In genomic region chr15:74382004-74382816, GRCh38 we compare ENCODE assay signal across 8 cellular contexts. TPM values are rescaled to one million over a fixed set of nuclear protein-coding genes. Genes with fewer than 3 reads are reported as not detected.
A peak's percentile ranks its signal among the peaks of the same experiment; 100 is the strongest.
DNase-seq lines count a peak whose midpoint lies in the region; ATAC-seq and TF ChIP-seq lines count a peak whose summit lies in the region.

No MANE protein-coding gene starts in this region.

- WGBS in suprapubic skin = 40% methylated on average over 11 of the region's 13 CpGs

- H3K4me2 ChIP-seq in fibroblast of lung (ENCODE audit: extremely low read depth, insufficient read depth, low read length) = no peak overlapping the region

- H3K4me1 Mint-ChIP-seq in nephron progenitor cell = peaks cover 38% of the 10 kb centered on the region

- no peak for ATAC-seq in GM18858 (IDR thresholded peaks at IDR 0.05; ENCODE audit: unreplicated experiment)

- TF ChIP-seq POLR2A in suprapubic skin (IDR thresholded peaks at IDR 0.05) = no peak

- peak; percentile 95 for DNase-seq in GM03348 (ENCODE audit: low spot score)
- peak in 72 of 76 experiments; percentile 14 to 88 (median 75) for DNase-seq in HUDEP-2 (lab: John Stamatoyannopoulos, UW; ENCODE audit: unreplicated experiment in 76 of 76)
- peak; percentile 62 for DNase-seq in activated T-helper 1 cell treated with Interleukin-2 at 50 U/mL for 16 hours (ENCODE audit: low read depth)
- DNase-seq in fibroblast of lung (ENCODE audit: low read depth in 2 of 2) = peak; percentile 69 to 71
- peak; percentile 94 for DNase-seq in nephron progenitor cell
- peak in 1 of 2 donors; percentile 85 for DNase-seq in suprapubic skin (ENCODE audit: low spot score in 2 of 2)

- H3K27me3 Mint-ChIP-seq in nephron progenitor cell (ENCODE audit: low read depth, poor library complexity) = peaks cover 6% of the 10 kb centered on the region

- H4K20me1 ChIP-seq in fibroblast of lung (ENCODE audit: control insufficient read depth, extremely low read depth, insufficient read depth, low read length) = no peaks in the 10 kb centered on the region

- no peaks in the 10 kb centered on the region for H3K9me3 ChIP-seq in fibroblast of lung (ENCODE audit: control insufficient read depth, insufficient read depth, low read depth, low read length)
- H3K9me3 ChIP-seq in suprapubic skin = no peaks in the 10 kb centered on the region

- TF ChIP-seq EP300 in suprapubic skin (IDR thresholded peaks at IDR 0.05) = no peak

- H2AFZ ChIP-seq in fibroblast of lung (ENCODE audit: low read length) = peak overlapping the region; percentile 40

- peak; percentile 90 to 96 for TF ChIP-seq CTCF in fibroblast of lung (conservative IDR thresholded peaks at IDR 0.05 in 1 of 2, IDR thresholded peaks at IDR 0.05 in 1 of 2; ENCODE audit: low read depth in 1 of 2, low read length in 2 of 2)
- TF ChIP-seq CTCF in nephron progenitor cell (IDR thresholded peaks at IDR 0.05) = peak; percentile 97
- TF ChIP-seq CTCF in suprapubic skin (IDR thresholded peaks at IDR 0.05) = peak; percentile 78 to 86

- H3K4me1 ChIP-seq in fibroblast of lung (ENCODE audit: control insufficient read depth, extremely low read depth, insufficient read depth, low read length) = peaks cover 7% of the 10 kb centered on the region
- peaks cover 34% of the 10 kb centered on the region for H3K4me1 ChIP-seq in suprapubic skin

- H3K27ac ChIP-seq in fibroblast of lung (ENCODE audit: insufficient read depth, low read length) = no peak overlapping the region
- no peak overlapping the region for H3K27ac ChIP-seq in suprapubic skin

- no peak overlapping the region for H3K27ac Mint-ChIP-seq in nephron progenitor cell

- H3K36me3 ChIP-seq in fibroblast of lung (ENCODE audit: control insufficient read depth, insufficient read depth, low read length) (no peaks in the 10 kb centered on the region), suprapubic skin (no peaks in the 10 kb centered on the region)

- no peaks in the 10 kb centered on the region for H3K36me3 Mint-ChIP-seq in nephron progenitor cell (ENCODE audit: low read depth)

- H3K4me3 Mint-ChIP-seq in nephron progenitor cell = no peak overlapping the region

- H3K27me3 ChIP-seq in fibroblast of lung (ENCODE audit: control insufficient read depth, insufficient read depth, low read length) (no peaks in the 10 kb centered on the region), suprapubic skin (no peaks in the 10 kb centered on the region)

- H3K9ac ChIP-seq in fibroblast of lung (ENCODE audit: insufficient read depth, low read length) = no peak overlapping the region

- no peaks in the 10 kb centered on the region for H3K9me3 Mint-ChIP-seq in nephron progenitor cell

- H3K4me3 ChIP-seq in fibroblast of lung (replicated peaks in 1 of 4; ENCODE audit: control extremely low read depth in 1 of 4, insufficient read depth in 1 of 4, low read depth in 3 of 4, low read length in 4 of 4) = no peak overlapping the region
- H3K4me3 ChIP-seq in suprapubic skin = no peak overlapping the region

- no peaks in the 10 kb centered on the region for H3K79me2 ChIP-seq in fibroblast of lung (ENCODE audit: control insufficient read depth, insufficient read depth, low read length)

TF ChIP-seq in PFSK-1, 5 proteins besides CTCF, POLR2A, EP300 and RAD21:
- TF ChIP-seq SIN3A (IDR thresholded peaks at IDR 0.05; ENCODE audit: borderline replicate concordance, insufficient read depth, low read length) = no peak
- TF ChIP-seq TAF1 (IDR thresholded peaks at IDR 0.05; ENCODE audit: borderline replicate concordance, insufficient read depth, low read length) = no peak
- TF ChIP-seq FOXP2 (optimal IDR thresholded peaks at IDR 0.05; ENCODE audit: borderline replicate concordance, extremely low read depth, extremely low read length, insufficient read depth) = peak; percentile 39
- 0 out of 4 replicates have a peak, but pooled peaks of 1 of the 2 experiments have one; percentile 9 for TF ChIP-seq REST (IDR thresholded peaks at IDR 0.05; ENCODE audit: insufficient read depth in 1 of 2, low read depth in 2 of 2, low read length in 2 of 2)
- no peak for TF ChIP-seq POLR2AphosphoS5 (IDR thresholded peaks at IDR 0.05; ENCODE audit: low read depth, low read length)

RNA-seq across cellular contexts. Expression of gene CYP11A1, which starts 14.8 kb away (rescaled TPM):
- polyA plus RNA-seq in PFSK-1 (2012; ENCODE audit: insufficient read length, low read depth) = not detected
- 0.33 and 0.51 TPM in 2 replicates for total RNA-seq in fibroblast of lung
- polyA plus RNA-seq in fibroblast of lung = 0.05 and 0.07 TPM in 2 replicates
- polyA plus RNA-seq in fibroblast of lung (2012) = 0.15 TPM in 1 of 2 replicates, not detected in the other
- polyA minus RNA-seq in fibroblast of lung (ENCODE audit: low replicate concordance) = 3.1 TPM in 1 of 2 replicates, not detected in the other
- 1 to 10 TPM in 1 of 4 donors, under 1 TPM in 2, not detected in 1; 0.47 to 1.4 (median 0.53) TPM for total RNA-seq in suprapubic skin

RNA-seq across cellular contexts. Expression of gene SEMA7A, which starts 51.5 kb away (rescaled TPM):
- polyA plus RNA-seq in PFSK-1 (2012; ENCODE audit: insufficient read length, low read depth) = 11.7 TPM
- 2.3 and 5.6 TPM in 2 replicates for total RNA-seq in fibroblast of lung
- 12.5 and 18.5 TPM in 2 replicates for polyA plus RNA-seq in fibroblast of lung
- polyA plus RNA-seq in fibroblast of lung (2012) = 16.1 and 22.2 TPM in 2 replicates
- polyA minus RNA-seq in fibroblast of lung (ENCODE audit: low replicate concordance) = 18.9 and 29.8 TPM in 2 replicates
- total RNA-seq in suprapubic skin = 10 to 100 TPM; 10.1 to 31.4 (median 18.0) TPM
